8 cellular contexts compared by ENCODE assay signal in genomic region chr11:8681837-8682218, GRCh38. TPM values are rescaled to one million over a fixed set of nuclear protein-coding genes. Genes with fewer than 3 reads are reported as not detected.
DNase-seq lines count a peak whose midpoint lies in the region; ATAC-seq, FAIRE-seq and TF ChIP-seq lines count a peak whose summit lies in the region.

No MANE protein-coding gene starts in this region.

- peaks cover 35% of the 10 kb centered on the region for H3K4me1 Mint-ChIP-seq in activated naive CD4-positive, alpha-beta T cell treated with anti-CD3 and anti-CD28 coated beads for 36 hours (ENCODE audit: low read depth)

- WGBS in K562 (ENCODE audit: insufficient coverage, low coverage, missing lambda C conversion rate): 10% methylated on average over 8 of the region's 8 CpGs
- 42 to 51% methylated on average over 8 of the region's 8 CpGs for WGBS in lung, 2 donors
- WGBS in upper lobe of left lung, 2 donors: 42 to 54% methylated on average over 8 of the region's 8 CpGs

- peaks cover 42% of the 10 kb centered on the region for H3K36me3 ChIP-seq in K562 (ENCODE audit: control insufficient read depth, insufficient read depth, low read length)
- H3K36me3 ChIP-seq in lung (ENCODE audit: control insufficient read depth in 2 of 2, insufficient read depth in 2 of 2, low read length in 2 of 2): peaks cover 15 to 18% of the 10 kb centered on the region in 2 donors
- peaks cover 13 to 31% (median 23%) of the 10 kb centered on the region in 4 donors for H3K36me3 ChIP-seq in upper lobe of left lung

- FAIRE-seq in K562 (lab: Jason Lieb, UNC): no peak

- intact Hi-C loops in activated naive CD4-positive, alpha-beta T cell treated with anti-CD3 and anti-CD28 coated beads for 36 hours (cut with micrococcal nuclease): loop anchor here (1.0 to 10.0 kb wide), 13 partner anchors 9 to 1937 kb away; partner anchors contain the start of genes AKIP1, EIF3F, SBF2 and TMEM9B
- intact Hi-C loops in K562 (cut with micrococcal nuclease): no loop called here

- peaks cover 61% of the 10 kb centered on the region for H3K36me3 Mint-ChIP-seq in activated naive CD4-positive, alpha-beta T cell treated with anti-CD3 and anti-CD28 coated beads for 36 hours (ENCODE audit: low read depth)

- H3K27me3 ChIP-seq in K562 (ENCODE audit: control insufficient read depth in 2 of 2, insufficient read depth in 2 of 2, low read length in 2 of 2): no peaks in the 10 kb centered on the region
- H3K27me3 ChIP-seq in lung (ENCODE audit: control insufficient read depth, insufficient read depth): no peaks in the 10 kb centered on the region
- H3K27me3 ChIP-seq in upper lobe of left lung: no peaks in the 10 kb centered on the region

- BruUV-seq in K562 (replicated peaks; lab: Mats Ljungman, UMichigan): no TSS peak

- H3K9me3 ChIP-seq in K562 (replicated peaks; ENCODE audit: control insufficient read depth, insufficient read depth, low read depth, low read length) (no peaks in the 10 kb centered on the region), lung (ENCODE audit: control insufficient read depth in 2 of 2, insufficient read depth in 1 of 2, low read length in 1 of 2) (no peaks in the 10 kb centered on the region), upper lobe of left lung (no peaks in the 10 kb centered on the region)

- H3K9me1 ChIP-seq in K562 (ENCODE audit: control insufficient read depth, insufficient read depth, low read length): no peaks in the 10 kb centered on the region

- H3K4me3 ChIP-seq in K562 (peak overlapping the region; percentile 97), lung (peak overlapping the region; percentile 79), upper lobe of left lung (peak overlapping the region; percentile 55 to 95 (median 76))

- in situ Hi-C loops in K562 (cut with MboI): no loop called here

- H3K27ac ChIP-seq in K562 (ENCODE audit: extremely low read depth, low read depth, low read length) (peak overlapping the region; percentile 96), lung (ENCODE audit: low read depth in 1 of 2, low read length in 1 of 2) (peak overlapping the region; percentile 94 to 96), upper lobe of left lung (peak overlapping the region; percentile 87 to 97 (median 94))

- ATAC-seq in K562 (no peak), lung (ENCODE audit: insufficient read depth, low FRiP score) (no peak), upper lobe of left lung (ENCODE audit: low FRiP score in 2 of 2) (no peak), GM21529 (IDR thresholded peaks at IDR 0.05; ENCODE audit: unreplicated experiment) (no peak)

- H4K20me1 ChIP-seq in K562 (replicated peaks; ENCODE audit: control insufficient read depth, insufficient read depth, low read length): peaks cover 21% of the 10 kb centered on the region

- CTCF ChIA-PET in activated naive CD4-positive, alpha-beta T cell treated with anti-CD3 and anti-CD28 coated beads for 36 hours (lab: Charles Lee): interaction anchor here (1.0 to 1.7 kb wide), 2 partner anchors 10 to 278 kb away, joined by 3 to 4 read pairs; no protein-coding TSS in a partner anchor
- CTCF ChIA-PET in K562 (lab: Yijun Ruan, JAX; ENCODE audit: low intra/inter-chr PET ratio): no interaction called here

- H3K4me2 ChIP-seq in K562 (ENCODE audit: insufficient read depth, low read length): peak overlapping the region; percentile 100

- peak; percentile 12 for DNase-seq in activated naive CD4-positive, alpha-beta T cell treated with anti-CD3 and anti-CD28 coated beads for 36 hours
- no peak for DNase-seq in activated naive CD4-positive, alpha-beta T cell treated with anti-CD3 and anti-CD28 coated beads, Interleukin-2, amount 50 U/mL, for 16 hours
- DNase-seq in K562 (ENCODE audit: extremely low read depth in 1 of 4, low spot score in 3 of 4): no peak
- no peak for DNase-seq in lung (ENCODE audit: low spot score)
- no peak for DNase-seq in upper lobe of left lung
- no peak for DNase-seq in dedifferentiated amniotic fluid mesenchymal stem cell (ENCODE audit: extremely low spot score)
- DNase-seq in SK-N-DZ (ENCODE audit: low spot score): no peak

- H3K4me3 Mint-ChIP-seq in activated naive CD4-positive, alpha-beta T cell treated with anti-CD3 and anti-CD28 coated beads for 36 hours: peak overlapping the region; percentile 91

- peak overlapping the region; percentile 97 to 100 for H3K9ac ChIP-seq in K562 (ENCODE audit: insufficient read depth in 1 of 2, low read depth in 2 of 2, low read length in 2 of 2)

- TF ChIP-seq EP300 in K562 (IDR thresholded peaks at IDR 0.05; ENCODE audit: low read length) (no peak), upper lobe of left lung (IDR thresholded peaks at IDR 0.05) (no peak)

- H3K27ac Mint-ChIP-seq in activated naive CD4-positive, alpha-beta T cell treated with anti-CD3 and anti-CD28 coated beads for 36 hours: peak overlapping the region; percentile 92

- POLR2A ChIA-PET in K562 (lab: Yijun Ruan, JAX): interaction anchor here (0.8 to 2.8 kb wide), 12 partner anchors 8 to 527 kb away, joined by 3 to 24 read pairs (median 4); no protein-coding TSS in a partner anchor

- peak overlapping the region; percentile 77 for H2AFZ ChIP-seq in K562 (ENCODE audit: low read depth, low read length)

- H3K4me1 ChIP-seq in K562 (replicated peaks in 1 of 2; ENCODE audit: control insufficient read depth in 2 of 2, insufficient read depth in 2 of 2, low read length in 2 of 2): peaks cover 5 to 13% of the 10 kb centered on the region in 2 experiments; a peak in 4 of 5 replicates
- H3K4me1 ChIP-seq in lung (ENCODE audit: control insufficient read depth in 2 of 2, insufficient read depth in 2 of 2, low read length in 2 of 2): peaks cover 2 to 6% of the 10 kb centered on the region in 2 donors
- peaks cover 18 to 23% (median 20%) of the 10 kb centered on the region in 4 donors for H3K4me1 ChIP-seq in upper lobe of left lung

- no peak for TF ChIP-seq RAD21 in K562 (CRISPR knock-in tag; conservative IDR thresholded peaks at IDR 0.05 in 1 of 2, IDR thresholded peaks at IDR 0.05 in 1 of 2)

- H3K9me3 Mint-ChIP-seq in activated naive CD4-positive, alpha-beta T cell treated with anti-CD3 and anti-CD28 coated beads for 36 hours: no peaks in the 10 kb centered on the region

- no peaks in the 10 kb centered on the region for H3K27me3 Mint-ChIP-seq in activated naive CD4-positive, alpha-beta T cell treated with anti-CD3 and anti-CD28 coated beads for 36 hours (ENCODE audit: low read depth)

- peaks cover 55% of the 10 kb centered on the region for H3K79me2 ChIP-seq in K562 (ENCODE audit: control insufficient read depth, insufficient read depth, low read length)

- TF ChIP-seq CTCF in K562 (IDR thresholded peaks at IDR 0.05 in 2 of 3, conservative IDR thresholded peaks at IDR 0.05 in 1 of 3; ENCODE audit: insufficient read depth in 2 of 3, low read depth in 1 of 3, low read length in 3 of 3): no peak
- no peak for TF ChIP-seq CTCF in lung (IDR thresholded peaks at IDR 0.05; ENCODE audit: control extremely low read depth, extremely low read depth)
- TF ChIP-seq CTCF in upper lobe of left lung (IDR thresholded peaks at IDR 0.05): no peak

- TF ChIP-seq POLR2A in K562 (conservative IDR thresholded peaks at IDR 0.05) (no peak), upper lobe of left lung (IDR thresholded peaks at IDR 0.05) (no peak)

RNA-seq across cellular contexts. Expression of gene TRIM66, which starts 0.6 kb away (rescaled TPM):
- 10 to 100 TPM; 16.4 to 19.1 TPM for total RNA-seq in activated naive CD4-positive, alpha-beta T cell treated with anti-CD3 and anti-CD28 coated beads for 36 hours
- 100 and 148 TPM in 2 replicates for total RNA-seq in K562 (2011; cell fraction: chromatin; rRNA removed; ENCODE audit: low replicate concordance)
- 31.2 and 37.6 TPM in 2 replicates for total RNA-seq in K562 (2011; cell fraction: nucleolus; rRNA removed)
- 33.7 and 43.8 TPM in 2 replicates for total RNA-seq in K562 (2011; cell fraction: nucleoplasm; rRNA removed)
- 1.9 and 4.6 TPM in 2 replicates for total RNA-seq in K562 (2014; rRNA removed)
- total RNA-seq in K562 (2014; rRNA removed; fragmentation: Illumina TruSeq; extraction: Trizol): 5.4 and 8.1 TPM in 2 replicates
- total RNA-seq in K562 (2015; rRNA removed; fragmentation: Illumina TruSeq; extraction: Trizol): 4.1 and 4.9 TPM in 2 replicates
- 5.9 and 6.7 TPM in 2 replicates for total RNA-seq in K562 (2021)
- 7.3 and 9.0 TPM in 2 replicates for polyA plus RNA-seq in K562 (2011; rRNA removed)
- 2.8 and 4.2 TPM in 2 replicates for polyA plus RNA-seq in K562 (2011; cell fraction: cytosol; rRNA removed)
- polyA plus RNA-seq in K562 (2011; cell fraction: nucleus; rRNA removed): 26.4 and 34.2 TPM in 2 replicates
- 3.8 and 6.0 TPM in 2 replicates for polyA plus RNA-seq in K562 (2012)
- 4.5 and 4.9 TPM in 2 replicates for polyA plus RNA-seq in K562 (2014; fragmentation: Illumina TruSeq; extraction: Trizol)
- polyA plus RNA-seq in K562 (2014; fragmentation: Nextera tagmentation; extraction: Ambion mirVana): 1 to 10 TPM; 1.1 to 1.2 TPM
- 5.1 and 6.7 TPM in 2 replicates for polyA plus RNA-seq in K562 (2014; rRNA removed)
- polyA minus RNA-seq in K562 (2011; rRNA and poly(A)+ RNA removed): 25.1 and 26.9 TPM in 2 replicates
- 3.0 TPM in 2 replicates for polyA minus RNA-seq in K562 (2011; cell fraction: cytosol; rRNA and poly(A)+ RNA removed)
- 16.6 and 19.3 TPM in 2 replicates for polyA minus RNA-seq in K562 (2011; cell fraction: nucleus; rRNA and poly(A)+ RNA removed)
- 10 to 100 TPM; 20.0 to 23.9 TPM for total RNA-seq in lung
- 1 to 10 TPM; 2.0 to 2.6 TPM for polyA plus RNA-seq in lung
- total RNA-seq in upper lobe of left lung: 100 to 1,000 TPM in 1 of 6 donors, 10 to 100 TPM in 3, 1 to 10 TPM in 2; 4.9 to 126 (median 11.2) TPM
- polyA plus RNA-seq in SK-N-DZ (2014; cell fraction: cytosol; rRNA removed): 0.80 and 3.7 TPM in 2 replicates
- 6.2 and 7.3 TPM in 2 replicates for polyA plus RNA-seq in SK-N-DZ (2014; cell fraction: nucleus; rRNA removed)

RNA-seq across cellular contexts. Expression of gene RPL27A, which starts 0.8 kb away (rescaled TPM):
- total RNA-seq in activated naive CD4-positive, alpha-beta T cell treated with anti-CD3 and anti-CD28 coated beads for 36 hours: 1,000 to 10,000 TPM; 1,157 to 1,188 TPM
- total RNA-seq in K562 (2011; cell fraction: chromatin; rRNA removed; ENCODE audit: low replicate concordance): 560 and 600 TPM in 2 replicates
- total RNA-seq in K562 (2011; cell fraction: nucleolus; rRNA removed): 526 and 569 TPM in 2 replicates
- total RNA-seq in K562 (2011; cell fraction: nucleoplasm; rRNA removed): 1,166 and 1,811 TPM in 2 replicates
- total RNA-seq in K562 (2014; rRNA removed) (2,206 and 2,540 TPM in 2 replicates), K562 (2014; rRNA removed; fragmentation: Illumina TruSeq; extraction: Trizol) (2,267 and 2,674 TPM in 2 replicates), K562 (2015; rRNA removed; fragmentation: Illumina TruSeq; extraction: Trizol) (2,745 and 2,768 TPM in 2 replicates), K562 (2021) (1,153 and 1,212 TPM in 2 replicates), lung (1,000 to 10,000 TPM in 1 of 2 donors, 100 to 1,000 TPM in 1; 673 to 1,085 TPM), upper lobe of left lung (1,000 to 10,000 TPM in 1 of 6 donors, 100 to 1,000 TPM in 5; 652 to 1,317 (median 861) TPM)
- polyA plus RNA-seq in K562 (2011; rRNA removed) (1,586 and 1,654 TPM in 2 replicates), K562 (2014; fragmentation: Illumina TruSeq; extraction: Trizol) (3,464 and 4,241 TPM in 2 replicates), K562 (2014; fragmentation: Nextera tagmentation; extraction: Ambion mirVana) (100 to 1,000 TPM; 790 to 918 TPM), K562 (2014; rRNA removed) (3,280 and 3,385 TPM in 2 replicates), lung (1,000 to 10,000 TPM; 1,741 to 4,912 TPM)
- polyA plus RNA-seq in K562 (2011; cell fraction: cytosol; rRNA removed): 1,514 and 1,625 TPM in 2 replicates
- 535 and 616 TPM in 2 replicates for polyA plus RNA-seq in K562 (2011; cell fraction: nucleus; rRNA removed)
- polyA plus RNA-seq in K562 (2012): 1,939 and 1,982 TPM in 2 replicates
- 710 and 903 TPM in 2 replicates for polyA minus RNA-seq in K562 (2011; rRNA and poly(A)+ RNA removed)
- polyA minus RNA-seq in K562 (2011; cell fraction: cytosol; rRNA and poly(A)+ RNA removed): 532 and 573 TPM in 2 replicates
- polyA minus RNA-seq in K562 (2011; cell fraction: nucleus; rRNA and poly(A)+ RNA removed): 291 and 482 TPM in 2 replicates
- 2,631 and 2,777 TPM in 2 replicates for polyA plus RNA-seq in SK-N-DZ (2014; cell fraction: cytosol; rRNA removed)
- polyA plus RNA-seq in SK-N-DZ (2014; cell fraction: nucleus; rRNA removed): 785 and 949 TPM in 2 replicates
